ENCODE assay signal across 9 cellular contexts in the genomic region with DNA sequence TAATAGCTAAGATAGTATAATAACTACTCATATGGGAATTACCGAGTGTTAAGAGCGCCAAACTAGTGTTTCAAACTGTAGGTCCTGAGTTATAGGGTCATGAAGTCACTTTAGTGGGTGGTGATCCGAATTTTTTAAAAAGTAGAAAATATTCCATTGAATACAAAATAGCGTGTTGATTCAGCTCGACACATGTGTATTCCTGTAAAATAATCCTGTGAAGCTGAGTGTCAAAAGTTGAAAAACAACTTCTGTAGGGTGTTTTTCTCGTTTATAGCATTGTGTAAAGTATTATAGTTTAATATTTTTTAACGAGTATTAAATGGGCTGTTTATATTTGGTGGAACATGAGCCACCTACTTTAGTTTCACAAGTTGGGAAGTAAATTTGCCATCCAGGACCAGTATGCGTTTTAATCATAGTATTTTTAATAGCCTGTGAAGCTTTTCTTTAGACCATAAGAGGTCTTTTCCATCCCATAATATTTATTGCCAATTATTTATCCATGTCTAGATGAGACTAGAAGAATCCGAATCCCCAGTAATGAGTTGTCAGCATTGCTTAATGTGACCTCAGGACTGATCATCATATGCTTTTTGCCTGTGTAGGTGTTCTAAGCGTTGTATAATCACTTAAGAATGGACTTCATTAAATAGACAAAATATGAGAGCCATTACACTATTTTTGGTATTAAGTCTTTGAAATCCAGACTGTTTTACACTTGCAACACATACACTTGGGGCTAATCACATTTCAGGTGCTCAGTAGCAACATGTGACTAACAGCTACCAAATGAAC.
DNase-seq lines count a peak whose midpoint lies in the region; ATAC-seq and TF ChIP-seq lines count a peak whose summit lies in the region.
"Had no signal": no experiment of that assay in that cellular context is flagged by ENCODE, and none has a peak within 500 bp of the region (broad histone marks: within the 10 kb centered on the region; RNA-seq: fewer than 3 reads in every experiment).

No MANE protein-coding gene starts in this region.

- in situ Hi-C loops in IMR-90 (cut with MboI; ENCODE audit: low sequenced_read_pairs), result loop anchor here (25.0 kb wide), 2 partner anchors 94 to 706 kb away; a partner anchor contains a TSS

- peak overlapping the region; percentile 80 for H2BK5ac ChIP-seq in IMR-90 (ENCODE audit: low read depth, low read length, poor library complexity, severe bottlenecking)

- H3K9me1 ChIP-seq in IMR-90 (ENCODE audit: insufficient read depth, low read length), result no peaks in the 10 kb centered on the region; the same call in 1 of the 2 replicates

- H4K8ac ChIP-seq in IMR-90 (ENCODE audit: low read depth in 2 of 2, low read length in 2 of 2), result no peak overlapping the region

- BruUV-seq in IMR-90 (replicated peaks; lab: Mats Ljungman, UMichigan), result no TSS peak

- TF ChIP-seq RAD21 in IMR-90 (IDR thresholded peaks at IDR 0.05; ENCODE audit: low read length), result no peak

- H3K56ac ChIP-seq in IMR-90 (ENCODE audit: extremely low read depth, insufficient read depth, low read length), result no peak overlapping the region

- H3K27me3 Mint-ChIP-seq in naive thymus-derived CD8-positive, alpha-beta T cell, result no peaks in the 10 kb centered on the region

- peaks cover 0 to 4% of the 10 kb centered on the region in 2 experiments; a peak in 1 of 4 replicates for H3K79me1 ChIP-seq in IMR-90 (ENCODE audit: low read depth in 1 of 2, low read length in 2 of 2)

- no peaks in the 10 kb centered on the region for H3K9me3 ChIP-seq in IMR-90 (ENCODE audit: control insufficient read depth, insufficient read depth, low read length)

- intact Hi-C loops in IMR-90 (cut with micrococcal nuclease), result no loop called here

- H3K4me1 ChIP-seq in IMR-90 (ENCODE audit: control insufficient read depth, insufficient read depth, low read length), result peaks cover 8% of the 10 kb centered on the region

- peak overlapping the region; percentile 99 for H3K4me2 ChIP-seq in IMR-90 (ENCODE audit: low read depth, low read length)

- H2AK5ac ChIP-seq in IMR-90 (ENCODE audit: low read depth, low read length), result no peak overlapping the region

- no peaks in the 10 kb centered on the region for H3K9me3 Mint-ChIP-seq in naive thymus-derived CD8-positive, alpha-beta T cell

- no peak overlapping the region for H2AFZ ChIP-seq in IMR-90 (replicated peaks; ENCODE audit: low read length, poor library complexity)

- no peak overlapping the region for H2BK120ac ChIP-seq in IMR-90 (ENCODE audit: low read depth, low read length)

- H3K23ac ChIP-seq in IMR-90 (ENCODE audit: low read depth, low read length), result peak overlapping the region; percentile 39; the same call in 1 of the 2 replicates

- peaks cover 0 to 17% (median 0%) of the 10 kb centered on the region in 3 donors for H3K36me3 Mint-ChIP-seq in naive thymus-derived CD8-positive, alpha-beta T cell

- no peak overlapping the region for H2BK15ac ChIP-seq in IMR-90 (ENCODE audit: low read depth, low read length)

- POLR2A ChIA-PET in IMR-90 (lab: Charles Lee; ENCODE audit: unreplicated experiment), result interaction anchor here (0.5 to 0.7 kb wide), 5 partner anchors 11 to 1244 kb away, joined by 3 to 13 read pairs (median 5); no protein-coding TSS in a partner anchor
- POLR2A ChIA-PET in naive thymus-derived CD8-positive, alpha-beta T cell (lab: Charles Lee), result interaction anchor here (1.6 kb wide), 1 partner anchor 10 kb away, joined by 4 read pairs; no protein-coding TSS in a partner anchor

- peak overlapping the region; percentile 40; the same call in 1 of the 2 replicates for H3K4ac ChIP-seq in IMR-90 (ENCODE audit: low read depth, low read length)

- H2BK20ac ChIP-seq in IMR-90 (ENCODE audit: low read depth, low read length), result no peak overlapping the region

- peaks cover 33 to 75% (median 74%) of the 10 kb centered on the region in 4 donors for H3K4me1 Mint-ChIP-seq in naive thymus-derived CD8-positive, alpha-beta T cell

- H2AK9ac ChIP-seq in IMR-90 (replicated peaks; ENCODE audit: low read depth, low read length, poor library complexity), result no peak overlapping the region

- peak overlapping the region; percentile 70; the same call in 1 of the 2 replicates for H3K9ac ChIP-seq in IMR-90 (ENCODE audit: low read depth, low read length)

- dilution Hi-C loops in IMR-90 (cut with HindIII; ENCODE audit: low sequenced_read_pairs, unreplicated experiment), result no loop called here

- H4K91ac ChIP-seq in IMR-90 (ENCODE audit: insufficient read depth, low read depth, low read length), result no peak overlapping the region

- peaks cover 2% of the 10 kb centered on the region for H3K36me3 ChIP-seq in IMR-90 (ENCODE audit: control insufficient read depth, insufficient read depth, low read length)

- ATAC-seq in IMR-90 (ENCODE audit: low read depth) (no peak), HG03354 (IDR thresholded peaks at IDR 0.05; ENCODE audit: poor library complexity, severe bottlenecking, unreplicated experiment) (no peak)
- no peak for ATAC-seq in naive thymus-derived CD8-positive, alpha-beta T cell

- H3K27ac Mint-ChIP-seq in naive thymus-derived CD8-positive, alpha-beta T cell, result peak overlapping the region; percentile 53 to 96 (median 90)

- no peak overlapping the region for H3K27ac ChIP-seq in IMR-90 (ENCODE audit: insufficient read depth, low read length)

- TF ChIP-seq POLR2A in IMR-90 (IDR thresholded peaks at IDR 0.05; ENCODE audit: low read depth, low read length), result no peak

- no peak overlapping the region for H3K18ac ChIP-seq in IMR-90 (ENCODE audit: low read depth, low read length)

- peaks cover 64% of the 10 kb centered on the region for H4K20me1 ChIP-seq in IMR-90 (ENCODE audit: insufficient read depth, low read length)

- CTCF ChIA-PET in IMR-90 (lab: Yijun Ruan, JAX), result interaction anchor here (0.6 to 1.1 kb wide), 6 partner anchors 23 to 1097 kb away, joined by 3 to 8 read pairs (median 5); no protein-coding TSS in a partner anchor

- TF ChIP-seq CTCF in AG09309 (IDR thresholded peaks at IDR 0.05; ENCODE audit: control insufficient read depth, insufficient read depth, low read depth, low read length, missing control alignments) (no peak), IMR-90 (conservative IDR thresholded peaks at IDR 0.05; ENCODE audit: low read depth, low read length) (no peak), cardiac fibroblast (IDR thresholded peaks at IDR 0.05; ENCODE audit: low read depth, low read length) (no peak)

- DNase-seq in AG09309 (ENCODE audit: low read depth) (no peak), IMR-90 (peak; percentile 40), cardiac fibroblast (ENCODE audit: low read depth in 2 of 2) (peak in 1 of 2 donors; percentile 57), Ammon's horn (ENCODE audit: low spot score) (no peak), NCI-H128 (lab: John Stamatoyannopoulos, UW; ENCODE audit: unreplicated experiment) (no peak), NCI-H748 treated with DMSO at 0.1 percent for 48 hours (lab: John Stamatoyannopoulos, UW) (no peak)
- DNase-seq in naive thymus-derived CD8-positive, alpha-beta T cell, result no peak
- DNase-seq: NCI-H446 treated with DMSO at 0.1 percent for 48 hours had no signal

- H3K27me3 ChIP-seq in IMR-90 (ENCODE audit: control insufficient read depth, insufficient read depth, low read length), result no peaks in the 10 kb centered on the region

- 0 out of 2 replicates have a peak overlapping the region, but pooled peaks have one; percentile 70 for H3K14ac ChIP-seq in IMR-90 (replicated peaks; ENCODE audit: low read depth, low read length)

- peak overlapping the region; percentile 62 for H3K4me3 ChIP-seq in AG09309 (ENCODE audit: control insufficient read depth, low read depth, low read length)
- peak overlapping the region; percentile 93 for H3K4me3 ChIP-seq in IMR-90 (ENCODE audit: insufficient read depth, low read depth, low read length)
- peak overlapping the region; percentile 74 for H3K4me3 ChIP-seq in cardiac fibroblast (replicated peaks in 1 of 2; ENCODE audit: low read depth in 2 of 2, low read length in 2 of 2)

- peak overlapping the region; percentile 61 to 98 (median 88) for H3K4me3 Mint-ChIP-seq in naive thymus-derived CD8-positive, alpha-beta T cell

- no peak overlapping the region for H4K5ac ChIP-seq in IMR-90 (ENCODE audit: low read depth, low read length)

- WGBS in IMR-90 (ENCODE audit: extremely low coverage in 2 of 2, insufficient read length in 1 of 2), 2 experiments, result no CpG with 5 or more reads among the region's 10 CpGs

TF ChIP-seq in IMR-90, 13 proteins besides CTCF, POLR2A, EP300 and RAD21:
- TF ChIP-seq MXI1 (IDR thresholded peaks at IDR 0.05; ENCODE audit: borderline replicate concordance, low read depth, low read length), result no peak
- TF ChIP-seq MAFK (IDR thresholded peaks at IDR 0.05; ENCODE audit: low read depth, low read length), result peak; percentile 15; the same call in 1 of the 2 replicates
- TF ChIP-seq CEBPB (IDR thresholded peaks at IDR 0.05; ENCODE audit: low read depth, low read length), result peak; percentile 67; the same call in 1 of the 2 replicates
- TF ChIP-seq, protein P1, sequence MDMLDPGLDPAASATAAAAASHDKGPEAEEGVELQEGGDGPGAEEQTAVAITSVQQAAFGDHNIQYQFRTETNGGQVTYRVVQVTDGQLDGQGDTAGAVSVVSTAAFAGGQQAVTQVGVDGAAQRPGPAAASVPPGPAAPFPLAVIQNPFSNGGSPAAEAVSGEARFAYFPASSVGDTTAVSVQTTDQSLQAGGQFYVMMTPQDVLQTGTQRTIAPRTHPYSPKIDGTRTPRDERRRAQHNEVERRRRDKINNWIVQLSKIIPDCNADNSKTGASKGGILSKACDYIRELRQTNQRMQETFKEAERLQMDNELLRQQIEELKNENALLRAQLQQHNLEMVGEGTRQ (IDR thresholded peaks at IDR 0.05; ENCODE audit: low read depth, low read length), result 0 out of 2 replicates have a peak, but pooled peaks have one; percentile 24
- TF ChIP-seq RFX5 (IDR thresholded peaks at IDR 0.05; ENCODE audit: low read depth, low read length), result no peak
